ENCODE assay signal across 2 cellular contexts in genomic region chr6:47047479-47048411, GRCh38.
A peak's percentile ranks its signal among the peaks of the same experiment; 100 is the strongest.
TF ChIP-seq lines count a peak whose summit lies in the region.

No MANE protein-coding gene starts in this region.

TF ChIP-seq in IMR-90, 13 proteins besides CTCF, POLR2A, EP300 and RAD21:
- TF ChIP-seq RCOR1 (IDR thresholded peaks at IDR 0.05; ENCODE audit: insufficient replicate concordance, low read length) (no peak), MAZ (IDR thresholded peaks at IDR 0.05; ENCODE audit: borderline replicate concordance, low read depth, low read length) (no peak), MXI1 (IDR thresholded peaks at IDR 0.05; ENCODE audit: borderline replicate concordance, low read depth, low read length) (no peak), SMC3 (IDR thresholded peaks at IDR 0.05; ENCODE audit: low read depth, low read length) (peak; percentile 50)

TF ChIP-seq in GM12878, 131 proteins besides CTCF, POLR2A, EP300 and RAD21:
- TF ChIP-seq, protein P1, sequence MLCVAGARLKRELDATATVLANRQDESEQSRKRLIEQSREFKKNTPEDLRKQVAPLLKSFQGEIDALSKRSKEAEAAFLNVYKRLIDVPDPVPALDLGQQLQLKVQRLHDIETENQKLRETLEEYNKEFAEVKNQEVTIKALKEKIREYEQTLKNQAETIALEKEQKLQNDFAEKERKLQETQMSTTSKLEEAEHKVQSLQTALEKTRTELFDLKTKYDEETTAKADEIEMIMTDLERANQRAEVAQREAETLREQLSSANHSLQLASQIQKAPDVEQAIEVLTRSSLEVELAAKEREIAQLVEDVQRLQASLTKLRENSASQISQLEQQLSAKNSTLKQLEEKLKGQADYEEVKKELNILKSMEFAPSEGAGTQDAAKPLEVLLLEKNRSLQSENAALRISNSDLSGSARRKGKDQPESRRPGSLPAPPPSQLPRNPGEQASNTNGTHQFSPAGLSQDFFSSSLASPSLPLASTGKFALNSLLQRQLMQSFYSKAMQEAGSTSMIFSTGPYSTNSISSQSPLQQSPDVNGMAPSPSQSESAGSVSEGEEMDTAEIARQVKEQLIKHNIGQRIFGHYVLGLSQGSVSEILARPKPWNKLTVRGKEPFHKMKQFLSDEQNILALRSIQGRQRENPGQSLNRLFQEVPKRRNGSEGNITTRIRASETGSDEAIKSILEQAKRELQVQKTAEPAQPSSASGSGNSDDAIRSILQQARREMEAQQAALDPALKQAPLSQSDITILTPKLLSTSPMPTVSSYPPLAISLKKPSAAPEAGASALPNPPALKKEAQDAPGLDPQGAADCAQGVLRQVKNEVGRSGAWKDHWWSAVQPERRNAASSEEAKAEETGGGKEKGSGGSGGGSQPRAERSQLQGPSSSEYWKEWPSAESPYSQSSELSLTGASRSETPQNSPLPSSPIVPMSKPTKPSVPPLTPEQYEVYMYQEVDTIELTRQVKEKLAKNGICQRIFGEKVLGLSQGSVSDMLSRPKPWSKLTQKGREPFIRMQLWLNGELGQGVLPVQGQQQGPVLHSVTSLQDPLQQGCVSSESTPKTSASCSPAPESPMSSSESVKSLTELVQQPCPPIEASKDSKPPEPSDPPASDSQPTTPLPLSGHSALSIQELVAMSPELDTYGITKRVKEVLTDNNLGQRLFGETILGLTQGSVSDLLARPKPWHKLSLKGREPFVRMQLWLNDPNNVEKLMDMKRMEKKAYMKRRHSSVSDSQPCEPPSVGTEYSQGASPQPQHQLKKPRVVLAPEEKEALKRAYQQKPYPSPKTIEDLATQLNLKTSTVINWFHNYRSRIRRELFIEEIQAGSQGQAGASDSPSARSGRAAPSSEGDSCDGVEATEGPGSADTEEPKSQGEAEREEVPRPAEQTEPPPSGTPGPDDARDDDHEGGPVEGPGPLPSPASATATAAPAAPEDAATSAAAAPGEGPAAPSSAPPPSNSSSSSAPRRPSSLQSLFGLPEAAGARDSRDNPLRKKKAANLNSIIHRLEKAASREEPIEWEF (IDR thresholded peaks at IDR 0.05; ENCODE audit: insufficient replicate concordance, low read depth, low read length), result no peak
- TF ChIP-seq LARP7 (IDR thresholded peaks at IDR 0.05) (no peak), FOXK2 (IDR thresholded peaks at IDR 0.05) (peak; percentile 44), SMC3 (IDR thresholded peaks at IDR 0.05; ENCODE audit: borderline replicate concordance, low read length) (peak; percentile 50; the same call in 1 of the 2 replicates)
